In genomic region chr3:194073926-194074325, GRCh38 we compare ENCODE assay signal across 27 cellular contexts.
"Had no signal": no experiment of that assay in that cellular context is flagged by ENCODE, and none has a peak within 500 bp of the region (broad histone marks: within the 10 kb centered on the region; RNA-seq: fewer than 3 reads in every experiment).

No MANE protein-coding gene starts in this region.

- H3K4me3 ChIP-seq: ascending aorta, breast epithelium, cardiac muscle cell, colonic mucosa, esophagus squamous epithelium, gastroesophageal sphincter had no signal

- DNase-seq: activated CD4-positive, alpha-beta memory T cell treated with anti-CD3 and anti-CD28 coated beads, Interleukin-2, amount 10 ng/mL, durations not matched to agents 7 days and 5 days; activated CD4-positive, alpha-beta T cell treated with anti-CD3 and anti-CD28 coated beads for 36 hours; activated CD4-positive, alpha-beta T cell treated with anti-CD3 and anti-CD28 coated beads, Interleukin-2, amount 10 ng/mL, durations not matched to agents 7 days and 5 days; activated CD4-positive, alpha-beta T cell treated with anti-CD3 and anti-CD28 coated beads, Interleukin-2, amount 50 U/mL, for 4 hours; activated CD4-positive, CD25-positive, alpha-beta regulatory T cell; activated CD4-positive, CD25-positive, alpha-beta regulatory T cell treated with anti-CD3 and anti-CD28 coated beads, Interleukin-2, amount 50 U/mL, for 72 hours; activated CD8-positive, alpha-beta memory T cell treated with anti-CD3 and anti-CD28 coated beads, Interleukin-2, amount 50 U/mL, for 48 hours; activated gamma-delta T cell; activated naive CD4-positive, alpha-beta T cell; activated naive CD4-positive, alpha-beta T cell treated with anti-CD3 and anti-CD28 coated beads, Interleukin-2, amount 10 ng/mL, durations not matched to agents 7 days and 5 days; activated naive CD8-positive, alpha-beta T cell treated with anti-CD3 and anti-CD28 coated beads, Interleukin-2, amount 10 ng/mL, durations not matched to agents 7 days and 5 days; activated T-cell treated with anti-CD3 and anti-CD28 coated beads for 4 hours; activated T-cell treated with anti-CD3 and anti-CD28 coated beads, Interleukin-2, amount 50 U/mL, for 24 hours; activated T-cell treated with anti-CD3 and anti-CD28 coated beads, Interleukin-2, amount 50 U/mL, for 72 hours; central memory CD4-positive, alpha-beta T cell; cerebellar nuclear complex; colonic mucosa; effector CD8-positive, alpha-beta T cell; esophagus squamous epithelium; foreskin melanocyte; T-helper 2 cell had no signal

- H3K27ac ChIP-seq: ascending aorta, breast epithelium, cardiac muscle cell, colonic mucosa, epithelial cell of prostate, esophagus squamous epithelium, gastroesophageal sphincter had no signal

- H3K9me3 ChIP-seq: ascending aorta, breast epithelium, colonic mucosa, esophagus squamous epithelium, gastroesophageal sphincter had no signal

- H3K27me3 ChIP-seq: ascending aorta, breast epithelium, cardiac muscle cell, colonic mucosa, esophagus squamous epithelium, gastroesophageal sphincter had no signal

- ATAC-seq: activated CD4-positive, alpha-beta T cell treated with anti-CD3 and anti-CD28 coated beads for 36 hours; activated naive CD4-positive, alpha-beta T cell treated with anti-CD3 and anti-CD28 coated beads, Interleukin-2, amount 50 U/mL, for 72 hours; activated T-cell treated with anti-CD3 and anti-CD28 coated beads, Interleukin-2, amount 50 U/mL, for 72 hours; gastroesophageal sphincter had no signal

- H3K36me3 ChIP-seq: ascending aorta, breast epithelium, cardiac muscle cell, colonic mucosa, esophagus squamous epithelium, gastroesophageal sphincter had no signal
